In genomic region chr20:33119725-33120720, GRCh38 we compare ENCODE assay signal across 1 cellular context.
A peak's percentile ranks its signal among the peaks of the same experiment; 100 is the strongest.
TF ChIP-seq lines count a peak whose summit lies in the region.

No MANE protein-coding gene starts in this region.

TF ChIP-seq in GM12878, 131 proteins besides CTCF, POLR2A, EP300 and RAD21 (continued from another document and continues in another):
- TF ChIP-seq REST (IDR thresholded peaks at IDR 0.05; ENCODE audit: low read depth, low read length) (no peak), E4F1 (IDR thresholded peaks at IDR 0.05; ENCODE audit: borderline replicate concordance, partially characterized antibody) (no peak), CREM (IDR thresholded peaks at IDR 0.05; ENCODE audit: low read depth) (no peak), ZBED1 (IDR thresholded peaks at IDR 0.05; ENCODE audit: borderline replicate concordance) (no peak), ATF2 (IDR thresholded peaks at IDR 0.05; ENCODE audit: low read length) (peak; percentile 70), IRF5 (IDR thresholded peaks at IDR 0.05; ENCODE audit: borderline replicate concordance) (no peak), TCF3 (IDR thresholded peaks at IDR 0.05; ENCODE audit: borderline replicate concordance, insufficient read depth, low read depth, low read length) (no peak), CHD2 (IDR thresholded peaks at IDR 0.05; ENCODE audit: borderline replicate concordance, low read depth, low read length) (no peak), IRF4 (IDR thresholded peaks at IDR 0.05; ENCODE audit: low read depth, low read length) (peak; percentile 75), ETV6 (conservative IDR thresholded peaks at IDR 0.05 in 1 of 2, IDR thresholded peaks at IDR 0.05 in 1 of 2; ENCODE audit: borderline replicate concordance in 1 of 2, low read depth in 1 of 2) (no peak), ZNF274 (IDR thresholded peaks at IDR 0.05; ENCODE audit: insufficient read depth, insufficient read length) (no peak), E2F4 (IDR thresholded peaks at IDR 0.05; ENCODE audit: low read depth, low read length) (no peak), FOXM1 (IDR thresholded peaks at IDR 0.05; ENCODE audit: low read depth, low read length) (peak; percentile 36; the same call in 1 of the 2 replicates), WRNIP1 (IDR thresholded peaks at IDR 0.05; ENCODE audit: borderline replicate concordance, low read depth, low read length) (no peak), HSF1 (IDR thresholded peaks at IDR 0.05; ENCODE audit: low read depth, low read length) (no peak), KAT2A (conservative IDR thresholded peaks at IDR 0.05; ENCODE audit: control insufficient read depth, low read depth, low read length) (no peak), JUNB (IDR thresholded peaks at IDR 0.05) (peak; percentile 62; the same call in 1 of the 2 replicates), MYB (IDR thresholded peaks at IDR 0.05; ENCODE audit: borderline replicate concordance, low read depth, low read length) (no peak), SMC3 (IDR thresholded peaks at IDR 0.05; ENCODE audit: borderline replicate concordance, low read length) (no peak), MTA3 (IDR thresholded peaks at IDR 0.05; ENCODE audit: borderline replicate concordance, low read length) (no peak), LARP7 (IDR thresholded peaks at IDR 0.05) (no peak), SPI1 (IDR thresholded peaks at IDR 0.05; ENCODE audit: borderline replicate concordance, insufficient read depth, low read depth, low read length) (no peak), ZNF592 (IDR thresholded peaks at IDR 0.05) (no peak), PML (IDR thresholded peaks at IDR 0.05; ENCODE audit: low read length) (no peak), SUZ12 (IDR thresholded peaks at IDR 0.05; ENCODE audit: unreplicated experiment) (no peak), POU2F2 (IDR thresholded peaks at IDR 0.05; ENCODE audit: borderline replicate concordance, low read depth, low read length) (no peak), IRF3 (IDR thresholded peaks at IDR 0.05) (no peak), BHLHE40 (IDR thresholded peaks at IDR 0.05; ENCODE audit: borderline replicate concordance in 1 of 2, low read depth in 2 of 2, low read length in 1 of 2) (peak in 1 of 2 experiments; percentile 11; a peak in 1 of 4 replicates), PBX3 (IDR thresholded peaks at IDR 0.05; ENCODE audit: insufficient replicate concordance, low read depth, low read length) (no peak), IKZF1 (conservative IDR thresholded peaks at IDR 0.05) (no peak), PAX8 (IDR thresholded peaks at IDR 0.05) (no peak), MXI1 (IDR thresholded peaks at IDR 0.05; ENCODE audit: low read depth, low read length) (no peak), USF2 (IDR thresholded peaks at IDR 0.05; ENCODE audit: borderline replicate concordance, low read depth, low read length) (no peak), POLR2AphosphoS2 (IDR thresholded peaks at IDR 0.05; ENCODE audit: low read depth, low read length) (no peak), EED (IDR thresholded peaks at IDR 0.05; ENCODE audit: low read depth) (peak; percentile 40; the same call in 1 of the 2 replicates), RAD51 (IDR thresholded peaks at IDR 0.05) (no peak), NR2F1 (conservative IDR thresholded peaks at IDR 0.05) (peak; percentile 94), MAX (IDR thresholded peaks at IDR 0.05; ENCODE audit: low read depth, low read length) (no peak), CHD1 (IDR thresholded peaks at IDR 0.05; ENCODE audit: low read depth, low read length) (no peak), RCOR1 (conservative IDR thresholded peaks at IDR 0.05; ENCODE audit: low read depth, low read length) (no peak), MTA2 (IDR thresholded peaks at IDR 0.05; ENCODE audit: low read depth) (peak; percentile 37; the same call in 1 of the 2 replicates), TCF7 (IDR thresholded peaks at IDR 0.05; ENCODE audit: borderline replicate concordance) (peak; percentile 92), TARDBP (IDR thresholded peaks at IDR 0.05; ENCODE audit: borderline replicate concordance) (no peak)
